20 cellular contexts compared by ENCODE assay signal in the genomic region with DNA sequence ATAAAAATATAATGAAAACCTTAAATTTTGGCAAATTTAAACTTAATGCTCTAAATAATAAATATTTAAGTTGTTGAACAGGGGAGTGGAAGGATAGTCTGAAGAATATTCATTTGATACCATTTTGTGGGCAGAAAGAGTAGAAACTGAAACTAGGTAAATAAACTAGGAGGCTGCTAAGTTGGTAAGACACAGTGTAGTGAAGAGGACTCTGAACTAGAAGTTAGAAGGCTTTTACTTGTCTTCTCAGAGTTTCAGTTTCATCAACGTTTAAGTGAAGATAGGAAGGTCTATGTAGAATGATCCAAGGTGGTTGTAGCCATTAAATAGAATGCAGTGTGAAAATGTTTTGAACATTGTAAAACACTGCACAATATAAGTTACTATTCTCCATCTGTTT.
A peak's percentile ranks its signal among the peaks of the same experiment; 100 is the strongest.
DNase-seq lines count a peak whose midpoint lies in the region; ATAC-seq and TF ChIP-seq lines count a peak whose summit lies in the region.
"Had no signal": no experiment of that assay in that cellular context is flagged by ENCODE, and none has a peak within 500 bp of the region (broad histone marks: within the 10 kb centered on the region; RNA-seq: fewer than 3 reads in every experiment).

No MANE protein-coding gene starts in this region.

- WGBS in heart right ventricle, 2 donors, result 43 to 61% methylated on average over 1 of the region's 1 CpG

- DNase-seq in heart right ventricle (no peak), NCI-H2107 treated with DMSO at 0.1 percent for 48 hours (lab: John Stamatoyannopoulos, UW; ENCODE audit: unreplicated experiment) (no peak), hypothalamus (lab: John Stamatoyannopoulos, UW) (no peak)
- DNase-seq in stimulated activated CD4-positive, alpha-beta T cell treated with anti-CD3 and anti-CD28 coated beads, Interleukin-15, amount 100 ng/mL, for 24 hours, result no peak
- DNase-seq: activated CD4-positive, alpha-beta T cell treated with anti-CD3 and anti-CD28 coated beads for 48 hours; amygdala; central memory CD4-positive, alpha-beta T cell; effector CD4-positive, alpha-beta T cell; GM23248; naive thymus-derived CD4-positive, alpha-beta T cell; NCI-H1436 treated with DMSO at 0.1 percent for 48 hours; ovary; sigmoid colon; stimulated activated CD4-positive, alpha-beta T cell treated with anti-CD3 and anti-CD28 coated beads, Interleukin-2, amount 100 ng/mL, for 24 hours had no signal

- H3K36me3 ChIP-seq in heart right ventricle, result no peaks in the 10 kb centered on the region
- H3K36me3 ChIP-seq: ovary, sigmoid colon had no signal

- peak; percentile 76 for ATAC-seq in GM18517 (IDR thresholded peaks at IDR 0.05; ENCODE audit: unreplicated experiment)
- peak; percentile 82 for ATAC-seq in GM19467 (IDR thresholded peaks at IDR 0.05; ENCODE audit: unreplicated experiment)
- peak; percentile 70 for ATAC-seq in HG02870 (IDR thresholded peaks at IDR 0.05; ENCODE audit: unreplicated experiment)
- peak; percentile 93 for ATAC-seq in HG03520 (IDR thresholded peaks at IDR 0.05; ENCODE audit: unreplicated experiment)
- ATAC-seq in heart right ventricle, result no peak
- ATAC-seq: naive thymus-derived CD4-positive, alpha-beta T cell; SK-N-SH treated with all-trans-retinoic acid at 6 μM for 48 hours had no signal

- intact Hi-C loops in heart right ventricle (cut with DNase I), result no loop called here

- H3K9me3 ChIP-seq in heart right ventricle, result no peaks in the 10 kb centered on the region
- H3K9me3 ChIP-seq: ovary, sigmoid colon had no signal

- TF ChIP-seq CTCF in heart right ventricle (IDR thresholded peaks at IDR 0.05), result no peak

- H3K4me3 ChIP-seq in heart right ventricle, result no peak overlapping the region
- H3K4me3 ChIP-seq: GM23248, ovary, sigmoid colon had no signal

- no peak overlapping the region for H3K27ac ChIP-seq in heart right ventricle
- H3K27ac ChIP-seq: C4-2B, GM23248, ovary, sigmoid colon had no signal

- H3K27me3 ChIP-seq in heart right ventricle, result no peaks in the 10 kb centered on the region
- H3K27me3 ChIP-seq: ovary, sigmoid colon had no signal

- no peaks in the 10 kb centered on the region for H3K4me1 ChIP-seq in heart right ventricle

Comparison
In these comparisons a context has a peak if more than half of its experiments do, and no peak if none do; other contexts are left out.
1. ATAC-seq: peak in GM18517 (single experiment), GM19467 (single experiment), HG02870 (single experiment) and HG03520 (single experiment); none in heart right ventricle (0 of 8).